Comparison of ENCODE assay signal across 1 cellular context in genomic region chr11:86486261-86487030, GRCh38.
A peak's percentile ranks its signal among the peaks of the same experiment; 100 is the strongest.
TF ChIP-seq lines count a peak whose summit lies in the region.

No MANE protein-coding gene starts in this region.

TF ChIP-seq in K562, 482 proteins besides CTCF, POLR2A, EP300 and RAD21 (continued from another document):
- TF ChIP-seq PATZ1 (CRISPR knock-in tag; IDR thresholded peaks at IDR 0.05; ENCODE audit: borderline replicate concordance) (no peak), HINFP (tag; conservative IDR thresholded peaks at IDR 0.05; ENCODE audit: low read depth) (no peak), HEY1 (CRISPR knock-in tag; IDR thresholded peaks at IDR 0.05; ENCODE audit: borderline replicate concordance) (no peak), CHCHD3 (CRISPR knock-in tag; IDR thresholded peaks at IDR 0.05) (no peak), NFXL1 (CRISPR knock-in tag; IDR thresholded peaks at IDR 0.05) (no peak), WHSC1 (IDR thresholded peaks at IDR 0.05; ENCODE audit: low read length) (no peak), PURB (CRISPR knock-in tag; IDR thresholded peaks at IDR 0.05; ENCODE audit: low read depth) (no peak), BRD4 (IDR thresholded peaks at IDR 0.05) (no peak), HNRNPL (IDR thresholded peaks at IDR 0.05; ENCODE audit: low read depth, low read length) (no peak), EP400 (IDR thresholded peaks at IDR 0.05) (no peak), NR2C2 (CRISPR knock-in tag; IDR thresholded peaks at IDR 0.05) (no peak), NR2C2 (tag; IDR thresholded peaks at IDR 0.05) (peak; percentile 81), ZNF347 (CRISPR knock-in tag; IDR thresholded peaks at IDR 0.05; ENCODE audit: low read depth) (no peak), RBM22 (IDR thresholded peaks at IDR 0.05; ENCODE audit: low read depth, low read length, poor library complexity, severe bottlenecking) (no peak), ZNF12 (CRISPR knock-in tag; IDR thresholded peaks at IDR 0.05) (no peak), RREB1 (CRISPR knock-in tag; IDR thresholded peaks at IDR 0.05) (no peak), CBFA2T3 (IDR thresholded peaks at IDR 0.05) (no peak), ZNF282 (CRISPR knock-in tag; IDR thresholded peaks at IDR 0.05) (no peak), ETV6 (IDR thresholded peaks at IDR 0.05; ENCODE audit: borderline replicate concordance in 1 of 2, low read depth in 2 of 2, low read length in 1 of 2) (no peak), ETV6 (CRISPR knock-in tag; IDR thresholded peaks at IDR 0.05; ENCODE audit: borderline replicate concordance) (no peak)
